In genomic region chr16:19346335-19346922, GRCh38 we compare ENCODE assay signal across 19 cellular contexts.
"Had no signal": no experiment of that assay in that cellular context is flagged by ENCODE, and none has a peak within 500 bp of the region (broad histone marks: within the 10 kb centered on the region; RNA-seq: fewer than 3 reads in every experiment).

No MANE protein-coding gene starts in this region.

- DNase-seq: activated CD4-positive, alpha-beta T cell treated with anti-CD3 and anti-CD28 coated beads, Interleukin-2, amount 10 ng/mL, durations not matched to agents 24 days and 14 days; activated CD8-positive, alpha-beta T cell treated with anti-CD3 and anti-CD28 coated beads for 36 hours; activated naive CD4-positive, alpha-beta T cell; activated naive CD8-positive, alpha-beta T cell treated with anti-CD3 and anti-CD28 coated beads for 36 hours; activated T-cell treated with anti-CD3 and anti-CD28 coated beads, Interleukin-2, amount 50 U/mL, for 1 hour; amniotic stem cell; effector CD8-positive, alpha-beta T cell; immature natural killer cell; kidney glomerular epithelial cell; left ventricle myocardium inferior; mammary epithelial cell; nephron progenitor cell; nucleus accumbens; stimulated activated naive CD8-positive, alpha-beta T cell treated with anti-CD3 and anti-CD28 coated beads, Interleukin-15, amount 100 ng/mL, for 72 hours; transverse colon; uterus had no signal

- FAIRE-seq: endothelial cell of umbilical vein had no signal

- ATAC-seq: activated CD8-positive, alpha-beta T cell treated with anti-CD3 and anti-CD28 coated beads for 36 hours; activated T-helper 17 cell treated with anti-CD3 and anti-CD28 coated beads, Interleukin-2, amount 50 U/mL, for 72 hours; gastroesophageal sphincter; stimulated activated naive CD8-positive, alpha-beta T cell treated with anti-CD3 and anti-CD28 coated beads, Interleukin-15, amount 100 ng/mL, for 72 hours had no signal
